In genomic region chr1:37474697-37475379, GRCh38 we compare ENCODE assay signal across 8 cellular contexts. TPM values are rescaled to one million over a fixed set of nuclear protein-coding genes. Genes with fewer than 3 reads are reported as not detected.
DNase-seq lines count a peak whose midpoint lies in the region; ATAC-seq, FAIRE-seq and TF ChIP-seq lines count a peak whose summit lies in the region.

No MANE protein-coding gene starts in this region.

- H3K27ac Mint-ChIP-seq in stimulated activated memory B cell treated with anti-CD40 and anti-IgM and Interleukin-4, amounts not matched to agents 10 μg/mL and 1 μg/mL and 100 μg/mL, for 72 hours: peak overlapping the region; percentile 97

- H3K27ac ChIP-seq in KOPT-K1 (ENCODE audit: low read depth, low read length, poor library complexity, severe bottlenecking): peak overlapping the region; percentile 72
- H3K27ac ChIP-seq in keratinocyte (ENCODE audit: control insufficient read depth, insufficient read depth, low read length): peak overlapping the region; percentile 99

- no peaks in the 10 kb centered on the region for H3K27me3 Mint-ChIP-seq in stimulated activated memory B cell treated with anti-CD40 and anti-IgM and Interleukin-4, amounts not matched to agents 10 μg/mL and 1 μg/mL and 100 μg/mL, for 72 hours

- in situ Hi-C loops in astrocyte of the cerebellum (cut with HindIII; ENCODE audit: low sequenced_read_pairs): no loop called here

- H3K4me1 Mint-ChIP-seq in stimulated activated memory B cell treated with anti-CD40 and anti-IgM and Interleukin-4, amounts not matched to agents 10 μg/mL and 1 μg/mL and 100 μg/mL, for 72 hours: peaks cover 51% of the 10 kb centered on the region

- no peak overlapping the region for H2AFZ ChIP-seq in keratinocyte (ENCODE audit: control insufficient read depth, low read length)

- peaks cover 4% of the 10 kb centered on the region for H3K9me1 ChIP-seq in keratinocyte (ENCODE audit: control insufficient read depth, extremely low read depth, insufficient read depth, low read length)

- H3K36me3 ChIP-seq in ES-I3 (ENCODE audit: insufficient read depth, low read length) (peaks cover 8% of the 10 kb centered on the region), KOPT-K1 (ENCODE audit: insufficient read depth, low read length) (peaks cover 25% of the 10 kb centered on the region), keratinocyte (ENCODE audit: control insufficient read depth in 2 of 2, extremely low read depth in 1 of 2, insufficient read depth in 2 of 2, low read length in 2 of 2) (peaks cover 9 to 34% of the 10 kb centered on the region in 2 experiments)

- no peak for TF ChIP-seq CTCF in astrocyte of the cerebellum (IDR thresholded peaks at IDR 0.05; ENCODE audit: low read depth, low read length, missing control alignments)
- no peak for TF ChIP-seq CTCF in keratinocyte (optimal IDR thresholded peaks at IDR 0.05 in 1 of 3, IDR thresholded peaks at IDR 0.05 in 1 of 3, conservative IDR thresholded peaks at IDR 0.05 in 1 of 3; ENCODE audit: extremely low read depth in 1 of 3, insufficient read depth in 2 of 3, low read length in 3 of 3)

- H3K4me2 ChIP-seq in keratinocyte (ENCODE audit: control insufficient read depth, extremely low read depth, insufficient read depth, low read depth, low read length): peak overlapping the region; percentile 96

- DNase-seq in astrocyte of the cerebellum (ENCODE audit: low read depth) (no peak), keratinocyte (ENCODE audit: low read depth, low spot score) (peak; percentile 28), GF-D8 (lab: John Stamatoyannopoulos, UW) (no peak), H54 (ENCODE audit: insufficient read length, low spot score) (no peak), DMS79 treated with DMSO at 0.1 percent for 48 hours (lab: John Stamatoyannopoulos, UW) (no peak)

- peaks cover 55% of the 10 kb centered on the region for H3K79me2 ChIP-seq in keratinocyte (ENCODE audit: control insufficient read depth, insufficient read depth, low read length)

- peaks cover 48% of the 10 kb centered on the region for H3K36me3 Mint-ChIP-seq in stimulated activated memory B cell treated with anti-CD40 and anti-IgM and Interleukin-4, amounts not matched to agents 10 μg/mL and 1 μg/mL and 100 μg/mL, for 72 hours

- H3K9me3 ChIP-seq in ES-I3 (ENCODE audit: control insufficient read depth, insufficient read depth, low read length) (no peaks in the 10 kb centered on the region), KOPT-K1 (ENCODE audit: insufficient read depth, low read length, poor library complexity, severe bottlenecking) (no peaks in the 10 kb centered on the region), keratinocyte (ENCODE audit: control insufficient read depth, low read depth, low read length) (no peaks in the 10 kb centered on the region)

- H3K4me3 Mint-ChIP-seq in stimulated activated memory B cell treated with anti-CD40 and anti-IgM and Interleukin-4, amounts not matched to agents 10 μg/mL and 1 μg/mL and 100 μg/mL, for 72 hours: peak overlapping the region; percentile 97

- no peak for ATAC-seq in stimulated activated memory B cell treated with anti-CD40 and anti-IgM and Interleukin-4, amounts not matched to agents 10 μg/mL and 1 μg/mL and 100 μg/mL, for 72 hours

- FAIRE-seq in keratinocyte (lab: Jason Lieb, UNC) (no peak), H54 (lab: Jason Lieb, UNC) (no peak)

- no peaks in the 10 kb centered on the region for H3K9me3 Mint-ChIP-seq in stimulated activated memory B cell treated with anti-CD40 and anti-IgM and Interleukin-4, amounts not matched to agents 10 μg/mL and 1 μg/mL and 100 μg/mL, for 72 hours

- no peak for TF ChIP-seq POLR2A in H54 (IDR thresholded peaks at IDR 0.05; ENCODE audit: low read depth, low read length)

- H3K9ac ChIP-seq in ES-I3 (ENCODE audit: low read depth, low read length) (peak overlapping the region; percentile 56), keratinocyte (ENCODE audit: control insufficient read depth, extremely low read depth, insufficient read depth, low read length) (peak overlapping the region; percentile 99)

- H3K27me3 ChIP-seq in keratinocyte (ENCODE audit: control insufficient read depth, extremely low read depth, insufficient read depth, low read length): no peaks in the 10 kb centered on the region

- dilution Hi-C loops in keratinocyte (cut with MboI; ENCODE audit: extremely low pct_ligation_motif_present, low sequenced_read_pairs): no loop called here

- H4K20me1 ChIP-seq in keratinocyte (ENCODE audit: control insufficient read depth, extremely low read depth, insufficient read depth, low read length): peaks cover 12% of the 10 kb centered on the region

- H3K4me3 ChIP-seq in astrocyte of the cerebellum (ENCODE audit: low read depth, low read length): peak overlapping the region; percentile 54
- H3K4me3 ChIP-seq in keratinocyte (ENCODE audit: control insufficient read depth in 2 of 3, extremely low read depth in 1 of 3, insufficient read depth in 2 of 3, low read depth in 1 of 3, low read length in 3 of 3): peak overlapping the region; percentile 57 to 99 (median 94)

- H3K4me1 ChIP-seq in ES-I3 (ENCODE audit: insufficient read depth, low read length): peaks cover 63% of the 10 kb centered on the region
- H3K4me1 ChIP-seq in keratinocyte (ENCODE audit: control insufficient read depth, extremely low read depth, insufficient read depth, low read length): peaks cover 61% of the 10 kb centered on the region

RNA-seq across cellular contexts. Expression of gene ZC3H12A, which starts 0.5 kb away (rescaled TPM):
- polyA plus RNA-seq in keratinocyte: 17.5 to 55.5 TPM (median 24.4 TPM) in 3 replicates
- 6.5 TPM for polyA plus RNA-seq in keratinocyte (2011; ENCODE audit: low read depth)
- 13.2 and 25.4 TPM in 2 replicates for polyA plus RNA-seq in keratinocyte (2011; cell fraction: cytosol; rRNA removed)
- 80.2 and 112 TPM in 2 replicates for polyA plus RNA-seq in keratinocyte (2011; cell fraction: nucleus; rRNA removed)
- 12.7 and 22.0 TPM in 2 replicates for polyA plus RNA-seq in keratinocyte (2012; ENCODE audit: low replicate concordance)
- 20.3 to 30.9 TPM (median 21.1 TPM) in 3 replicates for polyA minus RNA-seq in keratinocyte
- polyA minus RNA-seq in keratinocyte (2011; cell fraction: cytosol; rRNA and poly(A)+ RNA removed): 23.2 TPM
- polyA minus RNA-seq in keratinocyte (2011; cell fraction: nucleus; rRNA and poly(A)+ RNA removed): 45.8 and 47.0 TPM in 2 replicates

RNA-seq across cellular contexts. Expression of gene MEAF6, which starts 39.7 kb away (rescaled TPM):
- polyA plus RNA-seq in keratinocyte: 38.9 to 51.9 TPM (median 49.3 TPM) in 3 replicates
- polyA plus RNA-seq in keratinocyte (2011; ENCODE audit: low read depth): 134 TPM
- polyA plus RNA-seq in keratinocyte (2011; cell fraction: cytosol; rRNA removed): 44.0 and 69.9 TPM in 2 replicates
- 38.9 and 49.7 TPM in 2 replicates for polyA plus RNA-seq in keratinocyte (2011; cell fraction: nucleus; rRNA removed)
- polyA plus RNA-seq in keratinocyte (2012; ENCODE audit: low replicate concordance): 40.6 and 65.0 TPM in 2 replicates
- 6.8 to 22.2 TPM (median 15.4 TPM) in 3 replicates for polyA minus RNA-seq in keratinocyte
- polyA minus RNA-seq in keratinocyte (2011; cell fraction: cytosol; rRNA and poly(A)+ RNA removed): 25.9 TPM
- polyA minus RNA-seq in keratinocyte (2011; cell fraction: nucleus; rRNA and poly(A)+ RNA removed): 12.2 and 14.7 TPM in 2 replicates
